In genomic region chr11:44110231-44110679, GRCh38 we compare ENCODE assay signal across 1 cellular context.
TF ChIP-seq lines count a peak whose summit lies in the region.

No MANE protein-coding gene starts in this region.

TF ChIP-seq in K562, 482 proteins besides CTCF, POLR2A, EP300 and RAD21 (continued from another document):
- no peak for TF ChIP-seq HINFP (tag; conservative IDR thresholded peaks at IDR 0.05; ENCODE audit: low read depth)
- no peak for TF ChIP-seq ZFP36 (IDR thresholded peaks at IDR 0.05; ENCODE audit: low read depth, low read length, partially characterized antibody)
- no peak for TF ChIP-seq ZNF41 (CRISPR knock-in tag; conservative IDR thresholded peaks at IDR 0.05)
- TF ChIP-seq CLOCK (CRISPR knock-in tag; IDR thresholded peaks at IDR 0.05; ENCODE audit: borderline replicate concordance), result no peak
- no peak for TF ChIP-seq HOMEZ (CRISPR knock-in tag; IDR thresholded peaks at IDR 0.05)
- TF ChIP-seq TAF7 (tag; IDR thresholded peaks at IDR 0.05), result no peak
- TF ChIP-seq PML (IDR thresholded peaks at IDR 0.05; ENCODE audit: low read length), result no peak
- no peak for TF ChIP-seq ZHX1 (conservative IDR thresholded peaks at IDR 0.05; ENCODE audit: low read length)
